Comparison of ENCODE assay signal across 8 cellular contexts in the genomic region with DNA sequence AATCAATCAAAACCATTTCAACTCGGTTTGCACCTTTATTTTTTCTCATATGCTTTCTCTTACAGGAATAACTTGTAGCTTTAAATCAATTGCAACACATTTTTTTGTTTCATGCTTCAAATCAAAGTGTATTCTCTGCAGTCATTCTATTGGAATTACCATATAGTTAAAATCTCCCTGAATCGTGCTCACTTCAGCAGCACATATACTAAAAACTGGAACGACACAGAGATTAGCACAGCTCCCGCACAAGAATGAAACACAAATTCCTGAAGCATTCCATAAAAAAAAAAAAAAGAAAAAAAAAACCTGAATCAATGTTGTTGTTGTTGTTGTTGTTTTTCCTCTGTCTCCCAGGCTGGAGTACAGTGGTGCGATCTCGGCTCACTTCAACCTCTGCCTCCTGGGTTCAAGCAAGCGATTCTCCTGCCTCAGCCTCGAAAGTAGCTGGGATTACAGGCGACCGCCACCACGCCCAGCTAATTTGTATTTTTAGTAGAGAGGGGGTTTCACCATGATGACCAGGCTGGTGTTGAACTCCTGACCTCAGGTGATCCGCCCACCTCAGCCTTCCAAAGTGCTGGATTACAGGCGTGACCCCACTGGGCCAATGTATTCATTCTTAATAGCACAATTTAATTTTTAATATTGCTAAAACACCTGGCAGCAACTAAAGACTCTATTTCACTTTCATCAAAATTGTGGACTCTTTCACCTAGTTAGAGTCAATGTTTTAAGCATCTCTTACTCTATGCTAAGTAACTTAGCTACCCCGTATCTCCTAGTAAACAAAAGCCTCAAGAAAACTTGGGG. TPM values are rescaled to one million over a fixed set of nuclear protein-coding genes. Genes with fewer than 3 reads are reported as not detected.
DNase-seq lines count a peak whose midpoint lies in the region; ATAC-seq and TF ChIP-seq lines count a peak whose summit lies in the region.

No MANE protein-coding gene starts in this region.

- no peaks in the 10 kb centered on the region for H3K9me3 Mint-ChIP-seq in brain

- peaks cover 12% of the 10 kb centered on the region for H3K27me3 Mint-ChIP-seq in brain

- H3K27ac Mint-ChIP-seq in brain = peak overlapping the region; percentile 54 to 98 (median 75)

- H3K4me3 ChIP-seq in AG09309 (ENCODE audit: control insufficient read depth, low read depth, low read length) (peak overlapping the region; percentile 60), HL-60 (replicated peaks; ENCODE audit: insufficient read depth, low read length) (peak overlapping the region; percentile 88), mucosa of rectum (ENCODE audit: low read length in 2 of 2) (peak overlapping the region; percentile 80 to 88)

- no peak for TF ChIP-seq CTCF in AG09309 (IDR thresholded peaks at IDR 0.05; ENCODE audit: control insufficient read depth, insufficient read depth, low read depth, low read length, missing control alignments)
- no peak for TF ChIP-seq CTCF in HL-60 (IDR thresholded peaks at IDR 0.05; ENCODE audit: insufficient read depth, low read length)
- no peak for TF ChIP-seq CTCF in brain (conservative IDR thresholded peaks at IDR 0.05)

- H3K27me3 ChIP-seq in HL-60 (ENCODE audit: insufficient read depth, poor library complexity, severe bottlenecking) (no peaks in the 10 kb centered on the region), mucosa of rectum (ENCODE audit: control insufficient read depth in 2 of 2, insufficient read depth in 2 of 2, low read length in 2 of 2) (no peaks in the 10 kb centered on the region)

- no peaks in the 10 kb centered on the region for H3K9me3 ChIP-seq in mucosa of rectum (ENCODE audit: control insufficient read depth in 2 of 2, low read length in 2 of 2)

- peaks cover 25% of the 10 kb centered on the region for H3K36me3 Mint-ChIP-seq in brain

- H3K36me3 ChIP-seq in mucosa of rectum (ENCODE audit: control insufficient read depth in 2 of 2, insufficient read depth in 2 of 2, low read length in 2 of 2) = peaks cover 0 to 12% of the 10 kb centered on the region in 2 donors

- peak overlapping the region; percentile 93 to 99 (median 97) for H3K4me3 Mint-ChIP-seq in brain

- H3K27ac ChIP-seq in HL-60 (replicated peaks) = no peak overlapping the region
- H3K27ac ChIP-seq in mucosa of rectum (ENCODE audit: low read depth in 2 of 2, low read length in 2 of 2) = no peak overlapping the region

- H3K4me1 Mint-ChIP-seq in brain = peaks cover 37% of the 10 kb centered on the region

- no peak for ATAC-seq in HG03457 (IDR thresholded peaks at IDR 0.05; ENCODE audit: unreplicated experiment)
- no peak for ATAC-seq in GM18505 (IDR thresholded peaks at IDR 0.05; ENCODE audit: unreplicated experiment)

- peaks cover 4 to 10% of the 10 kb centered on the region in 2 donors for H3K4me1 ChIP-seq in mucosa of rectum (ENCODE audit: control insufficient read depth in 2 of 2, insufficient read depth in 2 of 2, low read length in 2 of 2)

- no peak for DNase-seq in AG09309 (ENCODE audit: low read depth)
- no peak for DNase-seq in HL-60 (ENCODE audit: low read depth in 1 of 2, low spot score in 1 of 2)
- DNase-seq in NK-92 (lab: John Stamatoyannopoulos, UW; ENCODE audit: unreplicated experiment) = no peak
- no peak for DNase-seq in effector CD8-positive, alpha-beta T cell (lab: John Stamatoyannopoulos, UW)

- peak overlapping the region; percentile 2 to 93 for H3K9ac ChIP-seq in mucosa of rectum (ENCODE audit: low read depth in 1 of 2, low read length in 2 of 2)

- no peak for TF ChIP-seq POLR2A in GM18505 (IDR thresholded peaks at IDR 0.05; ENCODE audit: borderline replicate concordance, extremely low read depth, insufficient read depth, insufficient read length)

RNA-seq across cellular contexts. Expression of a gene that starts 1.5 kb away (rescaled TPM):
- polyA plus RNA-seq in brain (ENCODE audit: insufficient read depth, low read depth, low replicate concordance) = 147 TPM

RNA-seq across cellular contexts. Expression of a gene that starts 26.3 kb away (rescaled TPM):
- polyA plus RNA-seq in brain (ENCODE audit: insufficient read depth, low read depth, low replicate concordance) = not detected

RNA-seq across cellular contexts. Expression of a gene that starts 47.2 kb away (rescaled TPM):
- 6.9 TPM for polyA plus RNA-seq in brain (ENCODE audit: insufficient read depth, low read depth, low replicate concordance)

RNA-seq across cellular contexts. Expression of a gene that starts 48.5 kb away (rescaled TPM):
- polyA plus RNA-seq in brain (ENCODE audit: insufficient read depth, low read depth, low replicate concordance) = 47.7 TPM

RNA-seq across cellular contexts. Expression of a gene that starts 48.7 kb away (rescaled TPM):
- 11.7 TPM for polyA plus RNA-seq in brain (ENCODE audit: insufficient read depth, low read depth, low replicate concordance)
